8 cellular contexts compared by ENCODE assay signal in genomic region chr2:9178905-9179571, GRCh38. TPM values are rescaled to one million over a fixed set of nuclear protein-coding genes. Genes with fewer than 3 reads are reported as not detected.
DNase-seq lines count a peak whose midpoint lies in the region; ATAC-seq and TF ChIP-seq lines count a peak whose summit lies in the region.

No MANE protein-coding gene starts in this region.

- 64 to 77% (median 69%) methylated on average over 12 to 13 of the region's 13 CpGs for WGBS in spleen, 5 donors

- DNase-seq in GM04503 (ENCODE audit: low read depth) (peak; percentile 38), NCI-H128 (lab: John Stamatoyannopoulos, UW; ENCODE audit: unreplicated experiment) (peak; percentile 13), astrocyte of the cerebellum (ENCODE audit: low read depth) (peak; percentile 88), kidney epithelial cell (ENCODE audit: low read depth) (peak; percentile 79), NCI-H82 treated with DMSO at 0.1 percent for 48 hours (lab: John Stamatoyannopoulos, UW; ENCODE audit: unreplicated experiment) (no peak), spleen (no peak)

- H3K4me3 ChIP-seq in astrocyte of the cerebellum (ENCODE audit: low read depth, low read length) (no peak overlapping the region), kidney epithelial cell (ENCODE audit: low read depth, low read length) (no peak overlapping the region), subcutaneous abdominal adipose tissue (ENCODE audit: low read depth in 1 of 5, low read length in 5 of 5) (no peak overlapping the region), spleen (no peak overlapping the region)

- peak overlapping the region; percentile 7 for H3K27ac ChIP-seq in subcutaneous abdominal adipose tissue (ENCODE audit: low read depth, low read length)
- peak overlapping the region in 1 of 8 donors; percentile 32 for H3K27ac ChIP-seq in spleen

- TF ChIP-seq POLR2A in GM18505 (IDR thresholded peaks at IDR 0.05; ENCODE audit: borderline replicate concordance, extremely low read depth, insufficient read depth, insufficient read length) (no peak), spleen (IDR thresholded peaks at IDR 0.05) (no peak)

- H3K36me3 ChIP-seq in kidney epithelial cell (ENCODE audit: control insufficient read depth, insufficient read depth, low read length): no peaks in the 10 kb centered on the region
- H3K36me3 ChIP-seq in subcutaneous abdominal adipose tissue (ENCODE audit: control insufficient read depth in 5 of 5, insufficient read depth in 5 of 5, low read length in 5 of 5): no peaks in the 10 kb centered on the region
- no peaks in the 10 kb centered on the region for H3K36me3 ChIP-seq in spleen

- in situ Hi-C loops in astrocyte of the cerebellum (cut with HindIII; ENCODE audit: low sequenced_read_pairs): no loop called here

- no peak overlapping the region for H3K9ac ChIP-seq in subcutaneous abdominal adipose tissue (ENCODE audit: low read length in 5 of 5)

- H3K4me1 ChIP-seq in subcutaneous abdominal adipose tissue (ENCODE audit: control insufficient read depth in 5 of 5, insufficient read depth in 5 of 5, low read length in 5 of 5): peaks cover 0 to 18% (median 12%) of the 10 kb centered on the region in 5 donors
- H3K4me1 ChIP-seq in spleen: peaks cover 0 to 3% (median 0%) of the 10 kb centered on the region in 6 donors

- no peak for ATAC-seq in GM18505 (IDR thresholded peaks at IDR 0.05; ENCODE audit: unreplicated experiment)

- intact Hi-C loops in spleen (cut with DNase I; ENCODE audit: low total_unique reads): no loop called here

- H3K27me3 ChIP-seq in kidney epithelial cell (ENCODE audit: control insufficient read depth, insufficient read depth, low read length): no peaks in the 10 kb centered on the region
- H3K27me3 ChIP-seq in subcutaneous abdominal adipose tissue (ENCODE audit: control insufficient read depth in 5 of 5, insufficient read depth in 4 of 5, low read length in 5 of 5): no peaks in the 10 kb centered on the region
- H3K27me3 ChIP-seq in spleen (replicated peaks in 1 of 7): peaks cover 0 to 48% (median 0%) of the 10 kb centered on the region in 7 donors

- TF ChIP-seq CTCF in astrocyte of the cerebellum (IDR thresholded peaks at IDR 0.05; ENCODE audit: low read depth, low read length, missing control alignments) (no peak), kidney epithelial cell (IDR thresholded peaks at IDR 0.05; ENCODE audit: insufficient read depth, low read length, poor library complexity, severe bottlenecking) (no peak), spleen (IDR thresholded peaks at IDR 0.05 in 8 of 11, conservative IDR thresholded peaks at IDR 0.05 in 3 of 11) (no peak)

- H3K9me3 ChIP-seq in subcutaneous abdominal adipose tissue (ENCODE audit: control insufficient read depth in 5 of 5, low read length in 5 of 5) (no peaks in the 10 kb centered on the region), spleen (no peaks in the 10 kb centered on the region)

RNA-seq across cellular contexts. Expression of gene ASAP2, which starts 27.6 kb away (rescaled TPM):
- total RNA-seq in kidney epithelial cell (38.1 and 42.2 TPM in 2 replicates), spleen (1 to 10 TPM; 1.4 to 3.0 (median 2.7) TPM)
- polyA plus RNA-seq in spleen: 1 to 10 TPM in 2 of 3 donors, under 1 TPM in 1; 0.93 to 1.6 (median 1.3) TPM

Comparison
In these comparisons a context has a peak if more than half of its experiments do, and no peak if none do; other contexts are left out.
1. DNase-seq: peak in GM04503 (single experiment), NCI-H128 (single experiment), astrocyte of the cerebellum (single experiment) and kidney epithelial cell (single experiment); none in NCI-H82 treated with DMSO at 0.1 percent for 48 hours (single experiment) and spleen (single experiment).